Comparison of ENCODE assay signal across 25 cellular contexts in genomic region chr2:86603892-86604291, GRCh38.
"Had no signal": no experiment of that assay in that cellular context is flagged by ENCODE, and none has a peak within 500 bp of the region (broad histone marks: within the 10 kb centered on the region; RNA-seq: fewer than 3 reads in every experiment).

No MANE protein-coding gene starts in this region.

- H3K9me3 ChIP-seq: gastrocnemius medialis, left lung, pancreas, right lobe of liver, stomach, testis, upper lobe of left lung had no signal

- H3K4me1 Mint-ChIP-seq: brain had no signal

- H3K4me1 ChIP-seq: gastrocnemius medialis, left lung, pancreas, right lobe of liver, stomach, testis had no signal

- H3K27ac ChIP-seq: coronary artery, gastrocnemius medialis, pancreas, right lobe of liver, stomach, testis, VCaP had no signal

- H3K4me3 Mint-ChIP-seq: brain; memory B cell; naive thymus-derived CD8-positive, alpha-beta T cell had no signal

- H3K9me3 Mint-ChIP-seq: activated T-helper 2 cell treated with anti-CD3 and anti-CD28 coated beads, Interferon-gamma antibody, Interleukin-2, Interleukin-4, amounts not matched to agents 10 μg/mL and 5 μg/mL and 100 μg/mL, durations not matched to agents 14 hours and 24 hours and 36 hours; brain; memory B cell; naive thymus-derived CD8-positive, alpha-beta T cell had no signal

- H3K27ac Mint-ChIP-seq: activated T-helper 2 cell treated with anti-CD3 and anti-CD28 coated beads, Interferon-gamma antibody, Interleukin-2, Interleukin-4, amounts not matched to agents 10 μg/mL and 5 μg/mL and 100 μg/mL, durations not matched to agents 14 hours and 24 hours and 36 hours; brain; memory B cell had no signal

- ATAC-seq: esophagus mucosa; gastrocnemius medialis; left lung; naive thymus-derived CD8-positive, alpha-beta T cell; pancreas had no signal

- H3K27me3 Mint-ChIP-seq: brain; memory B cell; naive thymus-derived CD8-positive, alpha-beta T cell had no signal

- H3K27me3 ChIP-seq: gastrocnemius medialis, left lung, pancreas, right lobe of liver, stomach, testis, upper lobe of left lung had no signal

- H3K4me3 ChIP-seq: coronary artery, gastrocnemius medialis, left lung, pancreas, right lobe of liver, stomach, testis, upper lobe of left lung had no signal

- DNase-seq: activated CD4-positive, alpha-beta T cell treated with anti-CD3 and anti-CD28 coated beads, Interleukin-2, amount 50 U/mL, for 4 hours; activated CD4-positive, CD25-positive, alpha-beta regulatory T cell treated with anti-CD3 and anti-CD28 coated beads, Interleukin-2, amount 50 U/mL, for 72 hours; activated naive CD4-positive, alpha-beta T cell treated with Interleukin-2 at 50 U/mL for 16 hours; anterior cingulate cortex; central memory CD4-positive, alpha-beta T cell; gastrocnemius medialis; head of caudate nucleus; kidney; left lung; naive thymus-derived CD8-positive, alpha-beta T cell; pancreas; right lobe of liver; small intestine; stimulated activated CD4-positive, alpha-beta T cell treated with anti-CD3 and anti-CD28 coated beads, Interleukin-15, amount 100 ng/mL, for 24 hours; stimulated activated CD4-positive, alpha-beta T cell treated with anti-CD3 and anti-CD28 coated beads, Interleukin-2, amount 100 ng/mL, for 48 hours; stomach; T-helper 9 cell; testis; upper lobe of left lung had no signal
